In the genomic region with DNA sequence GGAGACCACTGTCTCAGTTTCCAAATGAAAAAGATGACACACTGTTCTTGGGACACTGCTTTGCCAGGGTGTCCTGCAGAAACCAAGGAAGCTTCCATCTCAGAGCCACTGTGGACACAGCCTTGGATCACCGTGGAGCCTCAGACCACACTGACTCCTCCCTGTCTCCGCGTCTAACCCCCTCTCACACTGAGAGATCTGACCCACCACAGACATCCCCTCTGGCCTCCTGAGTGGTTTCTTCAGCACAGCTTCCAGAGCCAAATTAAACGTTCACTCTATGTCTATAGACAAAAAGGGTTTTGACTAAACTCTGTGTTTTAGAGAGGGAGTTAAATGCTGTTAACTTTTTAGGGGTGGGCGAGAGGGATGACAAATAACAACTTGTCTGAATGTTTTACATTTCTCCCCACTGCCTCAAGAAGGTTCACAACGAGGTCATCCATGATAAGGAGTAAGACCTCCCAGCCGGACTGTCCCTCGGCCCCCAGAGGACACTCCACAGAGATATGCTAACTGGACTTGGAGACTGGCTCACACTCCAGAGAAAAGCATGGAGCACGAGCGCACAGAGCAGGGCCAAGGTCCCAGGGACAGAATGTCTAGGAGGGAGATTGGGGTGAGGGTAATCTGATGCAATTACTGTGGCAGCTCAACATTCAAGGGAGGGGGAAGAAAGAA, we compare ENCODE assay signal across 13 cellular contexts.
DNase-seq lines count a peak whose midpoint lies in the region; TF ChIP-seq lines count a peak whose summit lies in the region.
"Had no signal": no experiment of that assay in that cellular context is flagged by ENCODE, and none has a peak within 500 bp of the region (broad histone marks: within the 10 kb centered on the region; RNA-seq: fewer than 3 reads in every experiment).

No MANE protein-coding gene starts in this region.

- H3K27ac ChIP-seq in SJCRH30: peak overlapping the region; percentile 97
- peak overlapping the region in 3 of 4 donors; percentile 42 to 66 (median 59) for H3K27ac ChIP-seq in transverse colon

- in situ Hi-C loops in transverse colon (cut with MboI; ENCODE audit: low pct_ligation_motif_present in 1 of 4, low pct_unique_long_range_greater_than_20kb in 1 of 4, low sequenced_read_pairs in 3 of 4) (no loop called here), GM13977 (cut with MboI; ENCODE audit: low pct_unique_long_range_greater_than_20kb, low sequenced_read_pairs, unreplicated experiment) (no loop called here)

- DNase-seq in SJCRH30 (peak; percentile 88 to 93), fibroblast of the aortic adventitia (ENCODE audit: low read depth) (peak; percentile 85), myocyte (ENCODE audit: low read depth) (peak; percentile 49), transverse colon (no peak), NCI-H748 treated with DMSO at 0.1 percent for 48 hours (lab: John Stamatoyannopoulos, UW) (no peak), Kasumi-1 (lab: John Stamatoyannopoulos, UW) (no peak), GM13977 (ENCODE audit: low spot score) (no peak), foreskin fibroblast (no peak)
- DNase-seq: activated CD8-positive, alpha-beta memory T cell treated with anti-CD3 and anti-CD28 coated beads, Interleukin-2, amount 50 U/mL, for 48 hours; central memory CD4-positive, alpha-beta T cell; DMS 273 treated with DMSO at 0.1 percent for 48 hours; stimulated activated naive CD4-positive, alpha-beta T cell; T-helper 9 cell had no signal

- WGBS in transverse colon (ENCODE audit: low coverage in 1 of 2), 2 donors: 74 to 76% methylated on average over 3 to 10 of the region's 10 CpGs

- H3K4me1 ChIP-seq in SJCRH30 (peaks cover 84% of the 10 kb centered on the region), transverse colon (peaks cover 0 to 13% (median 0%) of the 10 kb centered on the region in 4 donors)

- intact Hi-C loops in transverse colon (cut with DNase I; ENCODE audit: low total_unique reads): no loop called here

- H3K36me3 ChIP-seq in SJCRH30: no peaks in the 10 kb centered on the region
- no peaks in the 10 kb centered on the region for H3K36me3 ChIP-seq in transverse colon

- no peaks in the 10 kb centered on the region for H3K27me3 ChIP-seq in SJCRH30
- H3K27me3 ChIP-seq in transverse colon: no peaks in the 10 kb centered on the region

- TF ChIP-seq CTCF in fibroblast of the aortic adventitia (IDR thresholded peaks at IDR 0.05; ENCODE audit: insufficient read depth, low read length) (no peak), transverse colon (IDR thresholded peaks at IDR 0.05) (no peak), GM13977 (IDR thresholded peaks at IDR 0.05; ENCODE audit: extremely low read depth, insufficient read depth, missing control alignments) (no peak), foreskin fibroblast (IDR thresholded peaks at IDR 0.05; ENCODE audit: low read depth, low read length) (no peak)

- no peak for TF ChIP-seq EP300 in transverse colon (IDR thresholded peaks at IDR 0.05; ENCODE audit: low read depth)

- 0 out of 2 replicates have a peak, but pooled peaks cover under 1% of the 10 kb centered on the region for H3K9me3 ChIP-seq in SJCRH30 (replicated peaks)
- no peaks in the 10 kb centered on the region for H3K9me3 ChIP-seq in transverse colon

- TF ChIP-seq POLR2A in transverse colon (IDR thresholded peaks at IDR 0.05): no peak

- H3K4me3 ChIP-seq in SJCRH30 (peak overlapping the region; percentile 47), fibroblast of the aortic adventitia (ENCODE audit: low read depth, low read length) (peak overlapping the region; percentile 22), transverse colon (no peak overlapping the region), foreskin fibroblast (ENCODE audit: low read depth in 1 of 2, low read length in 2 of 2) (no peak overlapping the region)

Comparison
In these comparisons a context has a peak if more than half of its experiments do, and no peak if none do; other contexts are left out.
1. DNase-seq: peak in SJCRH30 (2 of 2), fibroblast of the aortic adventitia (single experiment) and myocyte (single experiment); none in transverse colon (single experiment), NCI-H748 treated with DMSO at 0.1 percent for 48 hours (single experiment), Kasumi-1 (0 of 2), GM13977 (single experiment) and foreskin fibroblast (0 of 2).
2. H3K4me3 ChIP-seq: peak in SJCRH30 (single experiment) and fibroblast of the aortic adventitia (single experiment); none in transverse colon (0 of 4) and foreskin fibroblast (0 of 2).